In genomic region chr18:57519668-57520424, GRCh38 we compare ENCODE assay signal across 19 cellular contexts.
DNase-seq lines count a peak whose midpoint lies in the region; ATAC-seq, FAIRE-seq and TF ChIP-seq lines count a peak whose summit lies in the region.
"Had no signal": no experiment of that assay in that cellular context is flagged by ENCODE, and none has a peak within 500 bp of the region (broad histone marks: within the 10 kb centered on the region; RNA-seq: fewer than 3 reads in every experiment).

No MANE protein-coding gene starts in this region.

- no CpG with 5 or more reads among the region's 7 CpGs for WGBS in IMR-90 (ENCODE audit: extremely low coverage in 2 of 2, insufficient read length in 1 of 2), 2 experiments
- WGBS in liver: 71% methylated on average over 7 of the region's 7 CpGs

- intact Hi-C loops in IMR-90 (cut with micrococcal nuclease): no loop called here

- no peak overlapping the region for H2BK120ac ChIP-seq in IMR-90 (ENCODE audit: low read depth, low read length)

- H3K9me3 ChIP-seq in IMR-90 (ENCODE audit: control insufficient read depth, insufficient read depth, low read length) (no peaks in the 10 kb centered on the region), liver (ENCODE audit: control insufficient read depth in 4 of 4, low read length in 3 of 4) (peaks cover 0 to under 1% (median 0%) of the 10 kb centered on the region in 4 donors)
- H3K9me3 ChIP-seq: SJCRH30 had no signal

- H3K14ac ChIP-seq in IMR-90 (replicated peaks; ENCODE audit: low read depth, low read length): no peak overlapping the region

- H3K9me1 ChIP-seq in IMR-90 (ENCODE audit: insufficient read depth, low read length): no peaks in the 10 kb centered on the region

- H3K9ac ChIP-seq in IMR-90 (ENCODE audit: low read depth, low read length) (no peak overlapping the region), liver (ENCODE audit: low read depth in 1 of 2, low read length in 2 of 2) (no peak overlapping the region)

- FAIRE-seq in D721Med (lab: Jason Lieb, UNC) (peak; percentile 84), bronchial epithelial cell (lab: Jason Lieb, UNC) (no peak)
- FAIRE-seq: G401.6, H54 had no signal

- no peak overlapping the region for H3K56ac ChIP-seq in IMR-90 (ENCODE audit: extremely low read depth, insufficient read depth, low read length)

- H3K36me3 ChIP-seq in IMR-90 (ENCODE audit: control insufficient read depth, insufficient read depth, low read length) (no peaks in the 10 kb centered on the region), bronchial epithelial cell (ENCODE audit: control insufficient read depth, insufficient read depth, low read length) (no peaks in the 10 kb centered on the region), liver (ENCODE audit: control insufficient read depth in 4 of 4, insufficient read depth in 3 of 4, low read depth in 1 of 4, low read length in 3 of 4) (no peaks in the 10 kb centered on the region)
- H3K36me3 ChIP-seq: SJCRH30 had no signal

- H4K91ac ChIP-seq in IMR-90 (ENCODE audit: insufficient read depth, low read depth, low read length): no peak overlapping the region

- TF ChIP-seq CTCF in D721Med (IDR thresholded peaks at IDR 0.05; ENCODE audit: insufficient read depth, missing control alignments) (no peak), IMR-90 (conservative IDR thresholded peaks at IDR 0.05; ENCODE audit: low read depth, low read length) (no peak), bronchial epithelial cell (IDR thresholded peaks at IDR 0.05; ENCODE audit: insufficient read depth, low read length, severe bottlenecking) (no peak), liver (IDR thresholded peaks at IDR 0.05; ENCODE audit: low read depth, low read length, missing input control) (no peak)

- H3K27ac ChIP-seq in IMR-90 (ENCODE audit: insufficient read depth, low read length): no peak overlapping the region
- no peak overlapping the region for H3K27ac ChIP-seq in liver (ENCODE audit: low read depth in 1 of 2, low read length in 2 of 2)
- H3K27ac ChIP-seq: SJCRH30 had no signal

- no peak overlapping the region for H3K18ac ChIP-seq in IMR-90 (ENCODE audit: low read depth, low read length)

- in situ Hi-C loops in IMR-90 (cut with MboI; ENCODE audit: low sequenced_read_pairs) (no loop called here), KBM-7 (cut with MboI; ENCODE audit: low pct_unique_long_range_greater_than_20kb, low sequenced_read_pairs) (no loop called here)

- H2BK5ac ChIP-seq in IMR-90 (ENCODE audit: low read depth, low read length, poor library complexity, severe bottlenecking): no peak overlapping the region

- no peak overlapping the region for H4K5ac ChIP-seq in IMR-90 (ENCODE audit: low read depth, low read length)

- H4K20me1 ChIP-seq in IMR-90 (ENCODE audit: insufficient read depth, low read length): no peaks in the 10 kb centered on the region

- H2BK15ac ChIP-seq in IMR-90 (ENCODE audit: low read depth, low read length): no peak overlapping the region

- H3K23ac ChIP-seq in IMR-90 (ENCODE audit: low read depth, low read length): no peak overlapping the region

- H3K4me3 ChIP-seq in IMR-90 (ENCODE audit: insufficient read depth, low read depth, low read length): no peak overlapping the region
- H3K4me3 ChIP-seq in bronchial epithelial cell (ENCODE audit: low read depth, low read length): no peak overlapping the region
- no peak overlapping the region for H3K4me3 ChIP-seq in liver (ENCODE audit: low read depth in 1 of 3, low read length in 3 of 3)
- H3K4me3 ChIP-seq: SJCRH30 had no signal

- H3K4me1 ChIP-seq in IMR-90 (ENCODE audit: control insufficient read depth, insufficient read depth, low read length): no peaks in the 10 kb centered on the region
- no peaks in the 10 kb centered on the region for H3K4me1 ChIP-seq in liver (ENCODE audit: control insufficient read depth in 4 of 4, insufficient read depth in 4 of 4, low read length in 3 of 4)
- H3K4me1 ChIP-seq: SJCRH30 had no signal

- no peak for TF ChIP-seq RAD21 in IMR-90 (IDR thresholded peaks at IDR 0.05; ENCODE audit: low read length)
- TF ChIP-seq RAD21 in liver (IDR thresholded peaks at IDR 0.05): peak in 1 of 2 donors; percentile 50

- H2AK5ac ChIP-seq in IMR-90 (ENCODE audit: low read depth, low read length): no peak overlapping the region

- dilution Hi-C loops in IMR-90 (cut with HindIII; ENCODE audit: low sequenced_read_pairs, unreplicated experiment): no loop called here

- BruUV-seq in IMR-90 (replicated peaks; lab: Mats Ljungman, UMichigan): no TSS peak

- no peak for TF ChIP-seq POLR2A in IMR-90 (IDR thresholded peaks at IDR 0.05; ENCODE audit: low read depth, low read length)

- no peaks in the 10 kb centered on the region for H3K79me1 ChIP-seq in IMR-90 (ENCODE audit: low read depth in 1 of 2, low read length in 2 of 2)

- H2BK20ac ChIP-seq in IMR-90 (ENCODE audit: low read depth, low read length): no peak overlapping the region

- CTCF ChIA-PET in IMR-90 (lab: Yijun Ruan, JAX): no interaction called here

- no peak overlapping the region for H2AK9ac ChIP-seq in IMR-90 (replicated peaks; ENCODE audit: low read depth, low read length, poor library complexity)

- H3K4ac ChIP-seq in IMR-90 (ENCODE audit: low read depth, low read length): no peak overlapping the region

- no peak overlapping the region for H3K4me2 ChIP-seq in IMR-90 (ENCODE audit: low read depth, low read length)

- H3K27me3 ChIP-seq in IMR-90 (ENCODE audit: control insufficient read depth, insufficient read depth, low read length) (peaks cover 1% of the 10 kb centered on the region; the same call in 1 of the 2 replicates), bronchial epithelial cell (ENCODE audit: control insufficient read depth, insufficient read depth, low read length) (no peaks in the 10 kb centered on the region), liver (ENCODE audit: control insufficient read depth in 4 of 4, insufficient read depth in 4 of 4, low read length in 3 of 4) (no peaks in the 10 kb centered on the region)
- H3K27me3 ChIP-seq: SJCRH30 had no signal

- DNase-seq in D721Med (ENCODE audit: insufficient read length, low spot score) (no peak), IMR-90 (no peak), bronchial epithelial cell (ENCODE audit: low read depth) (peak; percentile 53), KBM-7 (no peak), mesenteric fat pad (ENCODE audit: low spot score) (no peak), DMS114 treated with DMSO at 0.1 percent for 48 hours (lab: John Stamatoyannopoulos, UW; ENCODE audit: unreplicated experiment) (no peak)
- DNase-seq: CD4-positive, alpha-beta memory T cell; HFFc6; Karpas-422; NCI-H1105; NCI-H1694 treated with DMSO at 0.1 percent for 48 hours; NCI-H524; NCI-H82; PC-3; SJCRH30 had no signal

- H2AFZ ChIP-seq in IMR-90 (replicated peaks; ENCODE audit: low read length, poor library complexity): peak overlapping the region; percentile 67

- POLR2A ChIA-PET in IMR-90 (lab: Charles Lee; ENCODE audit: unreplicated experiment): no interaction called here

- no peak for ATAC-seq in IMR-90 (ENCODE audit: low read depth)
- no peak for ATAC-seq in HG03460 (IDR thresholded peaks at IDR 0.05; ENCODE audit: unreplicated experiment)
- ATAC-seq: PC-3 had no signal

- H4K8ac ChIP-seq in IMR-90 (ENCODE audit: low read depth in 2 of 2, low read length in 2 of 2): no peak overlapping the region

TF ChIP-seq in IMR-90, 13 proteins besides CTCF, POLR2A, EP300 and RAD21:
- TF ChIP-seq FOS (IDR thresholded peaks at IDR 0.05; ENCODE audit: low read depth, low read length) (no peak), ELK1 (IDR thresholded peaks at IDR 0.05; ENCODE audit: borderline replicate concordance, low read depth, low read length) (no peak)

TF ChIP-seq in liver, 16 proteins besides CTCF, POLR2A, EP300 and RAD21 (continues in another document):
- TF ChIP-seq ZBTB33 (IDR thresholded peaks at IDR 0.05) (no peak), SP1 (IDR thresholded peaks at IDR 0.05) (peak; percentile 85), MAX (IDR thresholded peaks at IDR 0.05) (peak; percentile 59), YY1 (IDR thresholded peaks at IDR 0.05) (peak; percentile 23), HNF4A (conservative IDR thresholded peaks at IDR 0.05) (peak; percentile 99 to 100), RXRA (IDR thresholded peaks at IDR 0.05) (peak; percentile 98 to 99)
